8 cellular contexts compared by ENCODE assay signal in the genomic region with DNA sequence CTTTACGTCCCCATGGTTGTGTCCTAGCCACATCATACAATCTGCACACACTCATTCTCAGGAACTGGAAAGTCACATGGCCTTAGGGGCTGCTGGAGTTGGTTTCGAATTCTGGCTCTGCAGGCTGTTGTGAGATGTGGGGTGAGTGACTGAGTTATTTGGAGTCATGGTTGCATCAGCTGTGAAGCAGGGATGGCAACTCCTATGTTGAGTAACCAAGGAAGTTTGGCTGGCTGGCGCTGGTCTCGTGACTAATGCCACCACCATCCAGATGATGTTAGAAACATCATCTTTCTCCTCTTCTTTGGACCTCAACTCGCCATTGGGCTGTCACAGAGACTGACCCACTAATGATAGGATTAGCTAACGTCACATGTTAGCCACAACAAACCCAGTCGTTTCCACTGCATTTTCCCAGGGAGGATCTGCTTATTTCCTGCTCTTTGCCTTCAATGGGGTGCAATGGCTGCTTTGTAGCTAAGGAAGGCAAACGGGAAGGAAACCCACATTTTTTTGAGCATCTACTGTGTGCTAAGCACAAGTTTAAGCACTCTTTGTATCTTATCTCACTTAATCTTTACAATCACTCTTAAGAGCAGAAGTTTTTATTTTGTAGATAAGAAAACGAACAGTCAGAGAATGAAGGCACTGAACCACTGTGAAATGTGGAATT.
A peak's percentile ranks its signal among the peaks of the same experiment; 100 is the strongest.
DNase-seq lines count a peak whose midpoint lies in the region; ATAC-seq and TF ChIP-seq lines count a peak whose summit lies in the region.

No MANE protein-coding gene starts in this region.

- H2BK5ac ChIP-seq in neuronal stem cell (ENCODE audit: low read length), result no peak overlapping the region

- no peak overlapping the region for H3K18ac ChIP-seq in neuronal stem cell (ENCODE audit: low read length)

- H3K4ac ChIP-seq in neuronal stem cell (ENCODE audit: low read length), result no peak overlapping the region

- H3K23ac ChIP-seq in neuronal stem cell (ENCODE audit: low read depth, low read length, poor library complexity), result no peak overlapping the region

- H3K9ac ChIP-seq in neuronal stem cell (ENCODE audit: low read depth, low read length, poor library complexity), result no peak overlapping the region

- no peak for DNase-seq in left cardiac atrium
- no peak for DNase-seq in right cardiac atrium
- DNase-seq in SJSA1 (ENCODE audit: low read depth in 1 of 2, low spot score in 2 of 2), result peak in 1 of 2 experiments; percentile 63
- peak; percentile 100 for DNase-seq in fibroblast of mammary gland (ENCODE audit: low read depth)
- DNase-seq in tibial nerve (ENCODE audit: low spot score in 2 of 2), result peak; percentile 39 to 50
- DNase-seq in neuronal stem cell (ENCODE audit: low spot score), result no peak
- DNase-seq in NCI-H1694 treated with DMSO at 0.1 percent for 48 hours (lab: John Stamatoyannopoulos, UW), result no peak
- no peak for DNase-seq in testis

- TF ChIP-seq CTCF in fibroblast of mammary gland (conservative IDR thresholded peaks at IDR 0.05; ENCODE audit: control insufficient read depth, insufficient read depth, low read depth, low read length) (no peak), tibial nerve (IDR thresholded peaks at IDR 0.05) (no peak), testis (IDR thresholded peaks at IDR 0.05) (no peak)

- H4K8ac ChIP-seq in neuronal stem cell (ENCODE audit: low read depth, low read length), result no peak overlapping the region

- H3K4me3 ChIP-seq in right cardiac atrium (ENCODE audit: low read length) (no peak overlapping the region), SJSA1 (no peak overlapping the region), fibroblast of mammary gland (ENCODE audit: control insufficient read depth, low read depth, low read length) (no peak overlapping the region), tibial nerve (no peak overlapping the region), neuronal stem cell (ENCODE audit: low read length in 2 of 2) (no peak overlapping the region), testis (no peak overlapping the region)

- H3K4me1 ChIP-seq in right cardiac atrium (ENCODE audit: control insufficient read depth, insufficient read depth, low read length) (no peaks in the 10 kb centered on the region), SJSA1 (replicated peaks) (peaks cover 9% of the 10 kb centered on the region), tibial nerve (peaks cover 0 to 16% (median 6%) of the 10 kb centered on the region in 4 donors), neuronal stem cell (ENCODE audit: control insufficient read depth in 2 of 2, insufficient read depth in 1 of 2, low read depth in 1 of 2, low read length in 2 of 2) (no peaks in the 10 kb centered on the region), testis (no peaks in the 10 kb centered on the region)

- no peak overlapping the region for H2AK5ac ChIP-seq in neuronal stem cell (ENCODE audit: low read depth, low read length)

- H3K4me2 ChIP-seq in neuronal stem cell (ENCODE audit: insufficient read depth, low read length, poor library complexity, severe bottlenecking), result no peak overlapping the region

- H4K91ac ChIP-seq in neuronal stem cell (ENCODE audit: low read depth, low read length, poor library complexity), result no peak overlapping the region

- H3K9me3 ChIP-seq in right cardiac atrium (ENCODE audit: control insufficient read depth, low read length) (no peaks in the 10 kb centered on the region), SJSA1 (replicated peaks) (no peaks in the 10 kb centered on the region), tibial nerve (peaks cover 0 to 8% (median 0%) of the 10 kb centered on the region in 4 donors), neuronal stem cell (replicated peaks in 1 of 2; ENCODE audit: control insufficient read depth in 2 of 2, insufficient read depth in 1 of 2, low read depth in 1 of 2, low read length in 2 of 2) (peaks cover 0 to 4% of the 10 kb centered on the region in 2 donors), testis (no peaks in the 10 kb centered on the region)

- H3K36me3 ChIP-seq in SJSA1 (peaks cover 60% of the 10 kb centered on the region), tibial nerve (peaks cover 0 to 86% (median 0%) of the 10 kb centered on the region in 3 donors), neuronal stem cell (replicated peaks in 1 of 2; ENCODE audit: control insufficient read depth in 2 of 2, insufficient read depth in 2 of 2, low read length in 2 of 2) (peaks cover 39 to 92% of the 10 kb centered on the region in 2 donors), testis (ENCODE audit: low read depth, missing control alignments) (no peaks in the 10 kb centered on the region)

- no peak overlapping the region for H2BK15ac ChIP-seq in neuronal stem cell (ENCODE audit: low read length)

- H3K27me3 ChIP-seq in right cardiac atrium (ENCODE audit: control insufficient read depth, insufficient read depth) (no peaks in the 10 kb centered on the region), SJSA1 (replicated peaks) (no peaks in the 10 kb centered on the region), tibial nerve (no peaks in the 10 kb centered on the region), neuronal stem cell (ENCODE audit: control insufficient read depth in 3 of 3, insufficient read depth in 3 of 3, low read depth in 1 of 3, low read length in 3 of 3) (no peaks in the 10 kb centered on the region), testis (no peaks in the 10 kb centered on the region)

- TF ChIP-seq EP300 in tibial nerve (IDR thresholded peaks at IDR 0.05), result peak in 1 of 2 donors; percentile 63

- intact Hi-C loops in left cardiac atrium (cut with DNase I) (no loop called here), right cardiac atrium (cut with DNase I) (no loop called here), testis (cut with DNase I; ENCODE audit: low total_unique reads) (no loop called here)

- H3K14ac ChIP-seq in neuronal stem cell (ENCODE audit: low read length), result no peak overlapping the region

- 81% methylated on average over 9 of the region's 9 CpGs for WGBS in right cardiac atrium
- WGBS in tibial nerve, 2 donors, result 74 to 76% methylated on average over 9 of the region's 9 CpGs
- no CpG with 5 or more reads among the region's 9 CpGs for WGBS in neuronal stem cell (ENCODE audit: extremely low coverage in 2 of 2, insufficient read length in 2 of 2, insufficient replicate concordance in 1 of 2), 2 donors
- 88 to 90% methylated on average over 8 to 9 of the region's 9 CpGs for WGBS in testis, 2 donors

- peaks cover 3% of the 10 kb centered on the region for H3K79me1 ChIP-seq in neuronal stem cell (ENCODE audit: low read depth, low read length)

- H2BK12ac ChIP-seq in neuronal stem cell (ENCODE audit: low read length), result no peak overlapping the region

- H3K27ac ChIP-seq in right cardiac atrium (ENCODE audit: low read length) (no peak overlapping the region), SJSA1 (peak overlapping the region; percentile 12; the same call in 1 of the 2 replicates), tibial nerve (peak overlapping the region in 2 of 4 donors; percentile 4 to 37), neuronal stem cell (replicated peaks; ENCODE audit: low read length) (no peak overlapping the region), testis (no peak overlapping the region)

- H2BK120ac ChIP-seq in neuronal stem cell (ENCODE audit: low read depth, low read length), result no peak overlapping the region

- H2AFZ ChIP-seq in neuronal stem cell (ENCODE audit: low read length), result no peak overlapping the region

- peak; percentile 30 to 64 for ATAC-seq in left cardiac atrium
- no peak for ATAC-seq in right cardiac atrium

- no peak for TF ChIP-seq POLR2A in tibial nerve (IDR thresholded peaks at IDR 0.05)
- no peak for TF ChIP-seq POLR2A in testis (IDR thresholded peaks at IDR 0.05)

Comparison
In these comparisons a context has a peak if more than half of its experiments do, and no peak if none do; other contexts are left out.
1. ATAC-seq: peak in left cardiac atrium (2 of 2); none in right cardiac atrium (0 of 2).
2. DNase-seq: peak in fibroblast of mammary gland (single experiment) and tibial nerve (2 of 2); none in left cardiac atrium (single experiment), right cardiac atrium (0 of 3), neuronal stem cell (single experiment), NCI-H1694 treated with DMSO at 0.1 percent for 48 hours (single experiment) and testis (single experiment).